Comparison of ENCODE assay signal across 20 cellular contexts in the genomic region with DNA sequence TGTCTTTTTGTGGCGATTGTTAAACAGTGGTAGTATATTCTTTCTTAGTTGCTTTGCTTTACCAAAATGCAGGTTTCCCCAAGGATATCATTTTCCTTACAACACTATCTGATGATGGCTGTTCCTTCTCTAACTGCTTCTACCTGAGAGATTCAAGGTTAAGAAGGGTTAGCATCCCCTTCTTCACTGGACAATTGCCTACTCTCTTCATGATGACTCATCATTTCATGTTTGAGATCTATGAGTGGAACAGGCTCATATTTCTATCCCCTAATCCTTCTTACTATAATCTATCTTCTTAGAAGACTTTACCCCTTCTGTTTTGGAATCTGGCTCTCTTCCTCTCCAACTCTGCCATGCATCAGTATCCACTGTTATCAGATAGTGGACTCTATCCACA. TPM values are rescaled to one million over a fixed set of nuclear protein-coding genes. Genes with fewer than 3 reads are reported as not detected.
DNase-seq lines count a peak whose midpoint lies in the region; ATAC-seq and TF ChIP-seq lines count a peak whose summit lies in the region.
"Had no signal": no experiment of that assay in that cellular context is flagged by ENCODE, and none has a peak within 500 bp of the region (broad histone marks: within the 10 kb centered on the region; RNA-seq: fewer than 3 reads in every experiment).

No MANE protein-coding gene starts in this region.

- H3K36me3 ChIP-seq in gastrocnemius medialis: no peaks in the 10 kb centered on the region
- H3K36me3 ChIP-seq: ovary, sigmoid colon had no signal

- intact Hi-C loops in gastrocnemius medialis (cut with DNase I; ENCODE audit: low total_unique reads): no loop called here

- in situ Hi-C loops in gastrocnemius medialis (cut with MboI; ENCODE audit: low sequenced_read_pairs in 4 of 4): no loop called here

- DNase-seq in ELR (ENCODE audit: low read depth) (peak; percentile 45), LHCN-M2 (ENCODE audit: low read depth) (peak; percentile 42), amniotic epithelial cell (ENCODE audit: low read depth) (peak; percentile 47), gastrocnemius medialis (no peak), NCI-H1694 (lab: John Stamatoyannopoulos, UW) (no peak), NK-92 (lab: John Stamatoyannopoulos, UW; ENCODE audit: unreplicated experiment) (no peak), SKM-1 (lab: John Stamatoyannopoulos, UW; ENCODE audit: unreplicated experiment) (no peak)
- DNase-seq: activated CD4-positive, alpha-beta T cell treated with anti-CD3 and anti-CD28 coated beads for 48 hours; activated effector memory CD4-positive, alpha-beta T cell treated with anti-CD3 and anti-CD28 coated beads, Interleukin-2, amount 50 U/mL, for 16 hours; amniotic stem cell; COR-L47; effector CD8-positive, alpha-beta T cell; naive B cell; NCI-H2029 treated with DMSO at 0.1 percent for 48 hours; NCI-H526; ovary; sigmoid colon; stimulated activated CD4-positive, alpha-beta T cell treated with anti-CD3 and anti-CD28 coated beads, Interleukin-4, amount 100 ng/mL, for 24 hours; SW 1271 had no signal

- no peak overlapping the region for H3K4me3 ChIP-seq in gastrocnemius medialis
- H3K4me3 ChIP-seq: lung, ovary, sigmoid colon had no signal

- TF ChIP-seq POLR2A in gastrocnemius medialis (IDR thresholded peaks at IDR 0.05): no peak

- H3K9me3 ChIP-seq in gastrocnemius medialis: no peaks in the 10 kb centered on the region
- H3K9me3 ChIP-seq: ovary, sigmoid colon had no signal

- peak overlapping the region; percentile 65 to 83 (median 72) for H3K27ac ChIP-seq in gastrocnemius medialis
- H3K27ac ChIP-seq: ovary, sigmoid colon had no signal

- no peaks in the 10 kb centered on the region for H3K27me3 ChIP-seq in gastrocnemius medialis
- H3K27me3 ChIP-seq: ovary, sigmoid colon had no signal

- peaks cover 87 to 95% of the 10 kb centered on the region in 2 donors for H3K4me1 ChIP-seq in gastrocnemius medialis

- ATAC-seq in gastrocnemius medialis: no peak

- TF ChIP-seq CTCF in gastrocnemius medialis (IDR thresholded peaks at IDR 0.05 in 4 of 5, conservative IDR thresholded peaks at IDR 0.05 in 1 of 5): no peak

RNA-seq across cellular contexts. Expression of gene NR3C1, which starts 54.4 kb away (rescaled TPM):
- total RNA-seq in LHCN-M2 (2014; rRNA removed) (46.7 and 47.1 TPM in 2 replicates), gastrocnemius medialis (10 to 100 TPM; 56.7 to 79.1 (median 64.4) TPM)
- polyA plus RNA-seq in LHCN-M2 (2012): 12.0 TPM

Comparison
In these comparisons a context has a peak if more than half of its experiments do, and no peak if none do; other contexts are left out.
1. DNase-seq: peak in ELR (single experiment), LHCN-M2 (single experiment) and amniotic epithelial cell (single experiment); none in gastrocnemius medialis (0 of 2), NCI-H1694 (single experiment), NK-92 (single experiment) and SKM-1 (single experiment).